Comparison of ENCODE assay signal across 8 cellular contexts in the genomic region with DNA sequence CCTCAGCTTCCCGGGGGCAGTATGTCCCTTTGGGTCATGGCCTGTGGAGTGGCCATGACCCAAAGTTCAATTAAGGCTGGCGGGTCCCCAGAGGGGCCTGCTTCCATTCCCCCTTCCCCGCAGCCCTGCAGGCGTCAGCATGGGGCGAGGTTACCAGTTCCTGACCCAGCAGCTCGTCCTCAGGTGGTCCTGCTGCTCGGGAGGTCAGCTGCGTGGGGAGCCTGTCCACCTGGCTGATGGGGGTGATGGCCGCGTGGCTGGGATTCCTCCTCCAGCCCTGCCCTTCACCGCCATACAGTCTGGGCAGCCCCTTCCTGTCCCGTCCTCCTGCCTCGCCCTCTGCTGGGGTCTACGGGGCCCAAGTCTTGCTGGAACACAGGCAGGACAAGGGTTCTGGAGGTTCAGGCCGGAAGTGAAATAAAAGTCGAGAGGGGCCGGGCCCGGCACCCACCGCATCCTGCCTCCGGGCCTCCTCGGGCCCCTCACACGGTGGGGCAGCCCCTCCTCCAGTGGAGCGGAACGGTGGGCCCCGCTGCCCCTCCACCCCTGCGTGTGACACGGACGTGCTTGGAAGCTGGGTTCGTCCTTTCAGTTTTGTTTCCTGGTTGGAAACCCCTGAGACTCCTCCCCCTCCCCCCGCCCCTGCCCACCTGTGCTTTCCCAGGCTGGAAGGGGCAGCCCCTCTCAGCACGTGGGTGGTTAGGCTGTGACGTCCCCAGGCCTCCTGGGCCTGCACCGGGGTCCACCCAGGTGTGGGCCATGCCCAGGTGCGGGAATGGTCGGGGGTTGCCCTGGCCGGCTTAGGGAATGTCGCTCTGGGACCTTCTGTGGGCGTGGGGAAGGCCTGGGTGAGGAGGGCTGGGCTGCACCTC. TPM values are rescaled to one million over a fixed set of nuclear protein-coding genes. Genes with fewer than 3 reads are reported as not detected.
DNase-seq lines count a peak whose midpoint lies in the region; ATAC-seq and TF ChIP-seq lines count a peak whose summit lies in the region.

No MANE protein-coding gene starts in this region.

- peak; percentile 46 for ATAC-seq in GM19467 (IDR thresholded peaks at IDR 0.05; ENCODE audit: unreplicated experiment)

- no peaks in the 10 kb centered on the region for H3K9me3 Mint-ChIP-seq in IgD-negative memory B cell

- H3K27ac ChIP-seq in BLaER1 treated with 17β-estradiol and CSF1 and Interleukin-3, amounts not matched to agents 10 nM and 100 nM = peak overlapping the region; percentile 70 to 99 (median 84)
- H3K27ac ChIP-seq in liver (ENCODE audit: low read depth in 1 of 2, low read length in 2 of 2) = peak overlapping the region; percentile 28 to 59

- H3K9ac ChIP-seq in BLaER1 treated with 17β-estradiol and CSF1 and Interleukin-3, amounts not matched to agents 10 nM and 100 nM = peak overlapping the region; percentile 72 to 100 (median 79)
- H3K9ac ChIP-seq in liver (ENCODE audit: low read depth in 1 of 2, low read length in 2 of 2) = peak overlapping the region in 1 of 2 donors; percentile 41

- peak; percentile 70 for DNase-seq in activated gamma-delta T cell treated with anti-CD3 and anti-CD28 coated beads, Interleukin-2, amount 50 U/mL, for 16 hours (ENCODE audit: low read depth)
- DNase-seq in stimulated activated CD8-positive, alpha-beta memory T cell treated with anti-CD3 and anti-CD28 coated beads, Interleukin-7, amount 100 ng/mL, for 24 hours (ENCODE audit: low read depth) = peak; percentile 64
- DNase-seq in epidermal melanocyte (ENCODE audit: insufficient read length, low spot score) (no peak), EL (no peak)

- WGBS in liver = 25% methylated on average over 38 of the region's 38 CpGs

- H3K27me3 Mint-ChIP-seq in IgD-negative memory B cell = no peaks in the 10 kb centered on the region

- peak overlapping the region; percentile 34 to 67 (median 50) for H3K4me3 ChIP-seq in BLaER1 treated with 17β-estradiol and CSF1 and Interleukin-3, amounts not matched to agents 10 nM and 100 nM
- peak overlapping the region in 1 of 3 donors; percentile 30 for H3K4me3 ChIP-seq in liver (ENCODE audit: low read depth in 1 of 3, low read length in 3 of 3)

- peaks cover 21 to 40% (median 32%) of the 10 kb centered on the region in 11 experiments; a peak in 21 of 22 replicates for H3K36me3 ChIP-seq in BLaER1 treated with 17β-estradiol and CSF1 and Interleukin-3, amounts not matched to agents 10 nM and 100 nM
- H3K36me3 ChIP-seq in liver (ENCODE audit: control insufficient read depth in 4 of 4, insufficient read depth in 3 of 4, low read depth in 1 of 4, low read length in 3 of 4) = peaks cover 0 to 2% (median 0%) of the 10 kb centered on the region in 4 donors

- H4K20me1 ChIP-seq in BLaER1 treated with 17β-estradiol and CSF1 and Interleukin-3, amounts not matched to agents 10 nM and 100 nM = peaks cover 0 to 54% (median 11%) of the 10 kb centered on the region in 11 experiments; a peak in 12 of 22 replicates

- H3K27me3 ChIP-seq in BLaER1 treated with 17β-estradiol and CSF1 and Interleukin-3, amounts not matched to agents 10 nM and 100 nM = no peaks in the 10 kb centered on the region
- H3K27me3 ChIP-seq in liver (ENCODE audit: control insufficient read depth in 4 of 4, insufficient read depth in 4 of 4, low read length in 3 of 4) = no peaks in the 10 kb centered on the region

- H3K27ac Mint-ChIP-seq in IgD-negative memory B cell = peak overlapping the region; percentile 96 to 99 (median 97)

- H3K4me2 ChIP-seq in BLaER1 treated with 17β-estradiol and CSF1 and Interleukin-3, amounts not matched to agents 10 nM and 100 nM = peak overlapping the region; percentile 91 to 100 (median 98)

- no peaks in the 10 kb centered on the region for H3K36me3 Mint-ChIP-seq in IgD-negative memory B cell

- no peaks in the 10 kb centered on the region for H3K9me3 ChIP-seq in BLaER1 treated with 17β-estradiol and CSF1 and Interleukin-3, amounts not matched to agents 10 nM and 100 nM (replicated peaks in 1 of 11)
- no peaks in the 10 kb centered on the region for H3K9me3 ChIP-seq in liver (ENCODE audit: control insufficient read depth in 4 of 4, low read length in 3 of 4)

- peaks cover 90 to 100% (median 97%) of the 10 kb centered on the region in 10 experiments for H3K4me1 ChIP-seq in BLaER1 treated with 17β-estradiol and CSF1 and Interleukin-3, amounts not matched to agents 10 nM and 100 nM
- peaks cover 7 to 31% (median 21%) of the 10 kb centered on the region in 4 donors for H3K4me1 ChIP-seq in liver (ENCODE audit: control insufficient read depth in 4 of 4, insufficient read depth in 4 of 4, low read length in 3 of 4)

- TF ChIP-seq RAD21 in liver (IDR thresholded peaks at IDR 0.05) = no peak

- peaks cover 46 to 56% (median 47%) of the 10 kb centered on the region in 3 donors for H3K4me1 Mint-ChIP-seq in IgD-negative memory B cell

- no peak for TF ChIP-seq CTCF in liver (IDR thresholded peaks at IDR 0.05; ENCODE audit: low read depth, low read length, missing input control)

- peak overlapping the region; percentile 78 to 95 (median 93) for H3K4me3 Mint-ChIP-seq in IgD-negative memory B cell

TF ChIP-seq in liver, 16 proteins besides CTCF, POLR2A, EP300 and RAD21:
- TF ChIP-seq RXRA (IDR thresholded peaks at IDR 0.05) (peak; percentile 44 to 70), GABPA (IDR thresholded peaks at IDR 0.05 in 1 of 2, conservative IDR thresholded peaks at IDR 0.05 in 1 of 2) (no peak), NR2F2 (IDR thresholded peaks at IDR 0.05) (peak; percentile 74), ATF3 (IDR thresholded peaks at IDR 0.05) (no peak)

RNA-seq across cellular contexts. Expression of gene UBALD2, which starts 6.8 kb away (rescaled TPM):
- polyA plus RNA-seq in IgD-negative memory B cell (4.3 TPM), liver (1 to 10 TPM; 1.4 to 5.5 TPM)
- total RNA-seq in liver = 1 to 10 TPM; 1.7 to 6.5 TPM

RNA-seq across cellular contexts. Expression of gene RNF157, which starts 31.6 kb away (rescaled TPM):
- polyA plus RNA-seq in IgD-negative memory B cell (0.43 TPM), liver (under 1 TPM; 0.50 to 0.82 TPM)
- 1 to 10 TPM in 1 of 2 donors, under 1 TPM in 1; 0.42 to 2.9 TPM for total RNA-seq in liver

RNA-seq across cellular contexts. Expression of gene QRICH2, which starts 36.2 kb away (rescaled TPM):
- polyA plus RNA-seq in IgD-negative memory B cell (0.14 TPM), liver (under 1 TPM; 0.67 TPM)
- total RNA-seq in liver = 1 to 10 TPM in 1 of 2 donors, under 1 TPM in 1; 0.56 to 6.1 TPM

Comparison
In these comparisons a context has a peak if more than half of its experiments do, and no peak if none do; other contexts are left out.
1. DNase-seq: peak in activated gamma-delta T cell treated with anti-CD3 and anti-CD28 coated beads, Interleukin-2, amount 50 U/mL, for 16 hours (single experiment) and stimulated activated CD8-positive, alpha-beta memory T cell treated with anti-CD3 and anti-CD28 coated beads, Interleukin-7, amount 100 ng/mL, for 24 hours (single experiment); none in epidermal melanocyte (single experiment) and EL (single experiment).